Comparison of ENCODE assay signal across 9 cellular contexts in genomic region chr18:9741821-9742541, GRCh38. TPM values are rescaled to one million over a fixed set of nuclear protein-coding genes. Genes with fewer than 3 reads are reported as not detected.
A peak's percentile ranks its signal among the peaks of the same experiment; 100 is the strongest.
DNase-seq lines count a peak whose midpoint lies in the region; ATAC-seq, FAIRE-seq and TF ChIP-seq lines count a peak whose summit lies in the region.
"Had no signal": no experiment of that assay in that cellular context is flagged by ENCODE, and none has a peak within 500 bp of the region (broad histone marks: within the 10 kb centered on the region; RNA-seq: fewer than 3 reads in every experiment).

No MANE protein-coding gene starts in this region.

- peak; percentile 31 for ATAC-seq in Panc1
- no peak for ATAC-seq in GM21381 (IDR thresholded peaks at IDR 0.05; ENCODE audit: unreplicated experiment)
- ATAC-seq: CD8-positive, alpha-beta T cell had no signal

- CTCF ChIA-PET in Panc1 (lab: Charles Lee) = no interaction called here
- CTCF ChIA-PET in OCI-LY7 (lab: Charles Lee; ENCODE audit: unreplicated experiment) = no interaction called here

- H3K27me3 ChIP-seq in BE2C (no peaks in the 10 kb centered on the region), Panc1 (ENCODE audit: control insufficient read depth, insufficient read depth, low read length) (no peaks in the 10 kb centered on the region), neuron (ENCODE audit: insufficient read depth, low read length) (no peaks in the 10 kb centered on the region)

- H3K27ac ChIP-seq in Panc1 (ENCODE audit: low read length) (peak overlapping the region; percentile 99), OCI-LY7 (ENCODE audit: low read depth, low read length, poor library complexity, severe bottlenecking) (no peak overlapping the region)

- H3K4me1 ChIP-seq in BE2C (no peaks in the 10 kb centered on the region; the same call in none of the 2 replicates), Panc1 (ENCODE audit: control insufficient read depth, insufficient read depth, low read length) (peaks cover 79% of the 10 kb centered on the region), neuron (ENCODE audit: insufficient read depth, low read length) (peaks cover 49% of the 10 kb centered on the region), OCI-LY7 (ENCODE audit: insufficient read depth, low read length, poor library complexity, severe bottlenecking) (no peaks in the 10 kb centered on the region)

- H2AFZ ChIP-seq in neuron (ENCODE audit: low read depth, low read length) (peak overlapping the region; percentile 2), OCI-LY7 (ENCODE audit: low read length) (no peak overlapping the region)

- TF ChIP-seq CTCF in BE2C (IDR thresholded peaks at IDR 0.05; ENCODE audit: low read depth, low read length) = no peak
- TF ChIP-seq CTCF in Panc1 (IDR thresholded peaks at IDR 0.05) = no peak
- TF ChIP-seq CTCF in OCI-LY7 (conservative IDR thresholded peaks at IDR 0.05; ENCODE audit: low read length) = no peak

- H3K79me2 ChIP-seq in OCI-LY7 (ENCODE audit: insufficient read depth, low read depth, low read length) = no peaks in the 10 kb centered on the region

- intact Hi-C loops in Panc1 (cut with micrococcal nuclease; ENCODE audit: unreplicated experiment) = no loop called here
- intact Hi-C loops in OCI-LY7 (cut with micrococcal nuclease; ENCODE audit: unreplicated experiment) = no loop called here

- H3K36me3 ChIP-seq in BE2C = no peaks in the 10 kb centered on the region
- no peaks in the 10 kb centered on the region for H3K36me3 ChIP-seq in Panc1 (ENCODE audit: control insufficient read depth, insufficient read depth, low read length)
- H3K36me3 ChIP-seq in neuron (ENCODE audit: insufficient read depth, low read length) = no peaks in the 10 kb centered on the region
- H3K36me3 ChIP-seq in OCI-LY7 (ENCODE audit: insufficient read depth, low read length) = no peaks in the 10 kb centered on the region

- H3K4me2 ChIP-seq in OCI-LY7 (ENCODE audit: low read length) = no peak overlapping the region

- in situ Hi-C loops in Panc1 (cut with HindIII; ENCODE audit: low pct_unique_long_range_greater_than_20kb, low sequenced_read_pairs) = no loop called here

- POLR2A ChIA-PET in Panc1 (lab: Charles Lee) = no interaction called here
- POLR2A ChIA-PET in OCI-LY7 (lab: Charles Lee) = no interaction called here

- FAIRE-seq in GM12892 (lab: Jason Lieb, UNC) = no peak

- H3K9me2 ChIP-seq in OCI-LY7 (ENCODE audit: insufficient read depth, low read length) = no peaks in the 10 kb centered on the region

- BruUV-seq in Panc1 (replicated peaks; lab: Mats Ljungman, UMichigan) (no TSS peak), OCI-LY7 (replicated peaks; lab: Mats Ljungman, UMichigan) (no TSS peak)

- no peaks in the 10 kb centered on the region for H4K20me1 ChIP-seq in OCI-LY7 (ENCODE audit: insufficient read depth, low read length)

- H3K9me3 ChIP-seq in BE2C = no peaks in the 10 kb centered on the region
- H3K9me3 ChIP-seq in Panc1 (ENCODE audit: control insufficient read depth, insufficient read depth, low read depth, low read length) = no peaks in the 10 kb centered on the region; the same call in 1 of the 2 replicates
- no peaks in the 10 kb centered on the region for H3K9me3 ChIP-seq in neuron (ENCODE audit: low read length)
- H3K9me3 ChIP-seq in OCI-LY7 (ENCODE audit: low read length) = no peaks in the 10 kb centered on the region

- TF ChIP-seq POLR2A in GM12892 (IDR thresholded peaks at IDR 0.05; ENCODE audit: low read depth, low read length) = no peak

- DNase-seq in BE2C (peak; percentile 33), Panc1 (ENCODE audit: low read depth, low spot score) (no peak), fibroblast of peridontal ligament (ENCODE audit: extremely low read depth) (peak; percentile 27), OCI-LY7 (ENCODE audit: low spot score) (no peak), activated T-cell treated with anti-CD3 and anti-CD28 coated beads for 4 hours (no peak), GM12892 (ENCODE audit: insufficient read length) (no peak)
- DNase-seq: CD8-positive, alpha-beta T cell had no signal

- H3K4me3 ChIP-seq in BE2C (ENCODE audit: low read depth, low read length) = no peak overlapping the region
- H3K4me3 ChIP-seq in Panc1 (ENCODE audit: low read depth in 2 of 2, low read length in 2 of 2) = peak overlapping the region; percentile 15 to 44
- peak overlapping the region; percentile 58 for H3K4me3 ChIP-seq in neuron (ENCODE audit: low read length)
- H3K4me3 ChIP-seq in OCI-LY7 (ENCODE audit: low read depth, low read length, poor library complexity, severe bottlenecking) = no peak overlapping the region

RNA-seq across cellular contexts. Expression of gene RAB31, which starts 33.9 kb away (rescaled TPM):
- 2.4 TPM for polyA plus RNA-seq in BE2C (2012; ENCODE audit: insufficient read depth, insufficient read length, low read depth)
- total RNA-seq in Panc1 (2021; ENCODE audit: unreplicated experiment) (118 TPM), OCI-LY7 (2022) (not detected in 2 replicates)
- 112 TPM for polyA plus RNA-seq in Panc1 (2012; ENCODE audit: insufficient read length)
- not detected in 2 replicates for total RNA-seq in OCI-LY7 (2014; rRNA removed; shearing (Covaris generic))
- polyA plus RNA-seq in GM12892 (2012; ENCODE audit: missing spikeins) = 26.4 TPM

Comparison
In these comparisons a context has a peak if more than half of its experiments do, and no peak if none do; other contexts are left out.
1. DNase-seq: peak in BE2C (single experiment) and fibroblast of peridontal ligament (single experiment); none in Panc1 (single experiment), OCI-LY7 (single experiment), activated T-cell treated with anti-CD3 and anti-CD28 coated beads for 4 hours (single experiment) and GM12892 (single experiment).
2. H3K4me3 ChIP-seq: peak in Panc1 (2 of 2) and neuron (single experiment); none in BE2C (single experiment) and OCI-LY7 (single experiment).
3. RNA of gene RAB31, which starts 33.9 kb away (total RNA-seq): 118 TPM in Panc1 (single experiment); not detected in OCI-LY7; every median in the first group is over 100 times any median in the second.